ENCODE assay signal across 8 cellular contexts in genomic region chr18:811192-812122, GRCh38. TPM values are rescaled to one million over a fixed set of nuclear protein-coding genes. Genes with fewer than 3 reads are reported as not detected.
A peak's percentile ranks its signal among the peaks of the same experiment; 100 is the strongest.
DNase-seq lines count a peak whose midpoint lies in the region; ATAC-seq, FAIRE-seq and TF ChIP-seq lines count a peak whose summit lies in the region.

No MANE protein-coding gene starts in this region.

- no peak for TF ChIP-seq EP300 in K562 (IDR thresholded peaks at IDR 0.05; ENCODE audit: low read length)

- TF ChIP-seq POLR2A in K562 (conservative IDR thresholded peaks at IDR 0.05): no peak

- H3K4me1 ChIP-seq in K562 (replicated peaks in 1 of 2; ENCODE audit: control insufficient read depth in 2 of 2, insufficient read depth in 2 of 2, low read length in 2 of 2): peaks cover 37 to 42% of the 10 kb centered on the region in 2 experiments

- H3K27ac ChIP-seq in K562 (ENCODE audit: extremely low read depth, low read depth, low read length): peak overlapping the region; percentile 97

- TSS peak; percentile 39 for BruUV-seq in K562 (replicated peaks; lab: Mats Ljungman, UMichigan)

- H3K36me3 ChIP-seq in H7 (replicated peaks; ENCODE audit: control insufficient read depth, insufficient read depth, low read length) (no peaks in the 10 kb centered on the region), K562 (ENCODE audit: control insufficient read depth, insufficient read depth, low read length) (peaks cover 18% of the 10 kb centered on the region)

- H3K4me2 ChIP-seq in K562 (ENCODE audit: insufficient read depth, low read length): peak overlapping the region; percentile 89

- peak overlapping the region; percentile 93 to 94 for H3K9ac ChIP-seq in K562 (ENCODE audit: insufficient read depth in 1 of 2, low read depth in 2 of 2, low read length in 2 of 2)

- H3K4me3 ChIP-seq in H7 (ENCODE audit: insufficient read depth, low read depth, low read length): peak overlapping the region; percentile 80
- peak overlapping the region; percentile 90 for H3K4me3 ChIP-seq in K562

- no peaks in the 10 kb centered on the region for H3K9me1 ChIP-seq in K562 (ENCODE audit: control insufficient read depth, insufficient read depth, low read length)

- 0 out of 4 replicates have a peak, but pooled peaks of 1 of the 2 experiments have one; percentile 5 for TF ChIP-seq RAD21 in K562 (CRISPR knock-in tag; conservative IDR thresholded peaks at IDR 0.05 in 1 of 2, IDR thresholded peaks at IDR 0.05 in 1 of 2)

- no peak for TF ChIP-seq CTCF in K562 (IDR thresholded peaks at IDR 0.05 in 2 of 3, conservative IDR thresholded peaks at IDR 0.05 in 1 of 3; ENCODE audit: insufficient read depth in 2 of 3, low read depth in 1 of 3, low read length in 3 of 3)

- H4K20me1 ChIP-seq in K562 (replicated peaks; ENCODE audit: control insufficient read depth, insufficient read depth, low read length): peaks cover 28% of the 10 kb centered on the region

- intact Hi-C loops in K562 (cut with micrococcal nuclease): loop anchor here (2.0 kb wide), 1 partner anchor 37 kb away; no protein-coding TSS in a partner anchor

- no peaks in the 10 kb centered on the region for H3K9me3 ChIP-seq in K562 (replicated peaks; ENCODE audit: control insufficient read depth, insufficient read depth, low read depth, low read length)

- CTCF ChIA-PET in K562 (lab: Yijun Ruan, JAX; ENCODE audit: low intra/inter-chr PET ratio): interaction anchor here (0.6 kb wide), 1 partner anchor 319 kb away, joined by 3 read pairs; no protein-coding TSS in a partner anchor

- H3K27me3 ChIP-seq in H7 (ENCODE audit: control insufficient read depth, insufficient read depth, low read length) (no peaks in the 10 kb centered on the region), K562 (ENCODE audit: control insufficient read depth in 2 of 2, insufficient read depth in 2 of 2, low read length in 2 of 2) (no peaks in the 10 kb centered on the region)

- POLR2A ChIA-PET in K562 (lab: Yijun Ruan, JAX): interaction anchor here (0.7 to 1.7 kb wide), 7 partner anchors 9 to 655 kb away, joined by 3 to 6 read pairs (median 4); no protein-coding TSS in a partner anchor

- H2AFZ ChIP-seq in K562 (ENCODE audit: low read depth, low read length): peak overlapping the region; percentile 42

- peak; percentile 27 for ATAC-seq in K562

- H3K79me2 ChIP-seq in K562 (ENCODE audit: control insufficient read depth, insufficient read depth, low read length): peaks cover 92% of the 10 kb centered on the region

- under 1% methylated on average over 49 of the region's 58 CpGs for WGBS in K562 (ENCODE audit: insufficient coverage, low coverage, missing lambda C conversion rate)

- peak; percentile 36 for DNase-seq in NCI-H146 (lab: John Stamatoyannopoulos, UW)
- DNase-seq in NCI-H146 treated with DMSO at 0.1 percent for 48 hours (lab: John Stamatoyannopoulos, UW; ENCODE audit: unreplicated experiment): no peak
- no peak for DNase-seq in H7
- peak; percentile 35 for DNase-seq in M059J (ENCODE audit: low read depth)
- DNase-seq in K562 (ENCODE audit: extremely low read depth in 1 of 4, low spot score in 3 of 4): peak in 1 of 4 experiments; percentile 72
- DNase-seq in islet precursor cell: peak; percentile 82
- DNase-seq in stimulated activated CD8-positive, alpha-beta memory T cell treated with anti-CD3 and anti-CD28 coated beads, Interleukin-7, amount 100 ng/mL, for 24 hours (ENCODE audit: low read depth): peak; percentile 6
- no peak for DNase-seq in HK-2 (ENCODE audit: unreplicated experiment)

- no peak for FAIRE-seq in K562 (lab: Jason Lieb, UNC)

- in situ Hi-C loops in K562 (cut with MboI): no loop called here

TF ChIP-seq in K562, 482 proteins besides CTCF, POLR2A, EP300 and RAD21 (continues in another document):
- 0 out of 4 replicates have a peak, but pooled peaks of 1 of the 2 experiments have one; percentile 7 for TF ChIP-seq FOXK2 (conservative IDR thresholded peaks at IDR 0.05 in 1 of 2, IDR thresholded peaks at IDR 0.05 in 1 of 2; ENCODE audit: low read depth in 2 of 2)
- 0 out of 2 replicates have a peak, but pooled peaks have one; percentile 69 for TF ChIP-seq RBM15 (IDR thresholded peaks at IDR 0.05; ENCODE audit: insufficient read depth, low read length)
- no peak for TF ChIP-seq ETV6 (IDR thresholded peaks at IDR 0.05; ENCODE audit: borderline replicate concordance in 1 of 2, low read depth in 2 of 2, low read length in 1 of 2)
- no peak; the same call in 1 of the 2 replicates for TF ChIP-seq ETV6 (CRISPR knock-in tag; IDR thresholded peaks at IDR 0.05; ENCODE audit: borderline replicate concordance)
- TF ChIP-seq, protein P1, sequence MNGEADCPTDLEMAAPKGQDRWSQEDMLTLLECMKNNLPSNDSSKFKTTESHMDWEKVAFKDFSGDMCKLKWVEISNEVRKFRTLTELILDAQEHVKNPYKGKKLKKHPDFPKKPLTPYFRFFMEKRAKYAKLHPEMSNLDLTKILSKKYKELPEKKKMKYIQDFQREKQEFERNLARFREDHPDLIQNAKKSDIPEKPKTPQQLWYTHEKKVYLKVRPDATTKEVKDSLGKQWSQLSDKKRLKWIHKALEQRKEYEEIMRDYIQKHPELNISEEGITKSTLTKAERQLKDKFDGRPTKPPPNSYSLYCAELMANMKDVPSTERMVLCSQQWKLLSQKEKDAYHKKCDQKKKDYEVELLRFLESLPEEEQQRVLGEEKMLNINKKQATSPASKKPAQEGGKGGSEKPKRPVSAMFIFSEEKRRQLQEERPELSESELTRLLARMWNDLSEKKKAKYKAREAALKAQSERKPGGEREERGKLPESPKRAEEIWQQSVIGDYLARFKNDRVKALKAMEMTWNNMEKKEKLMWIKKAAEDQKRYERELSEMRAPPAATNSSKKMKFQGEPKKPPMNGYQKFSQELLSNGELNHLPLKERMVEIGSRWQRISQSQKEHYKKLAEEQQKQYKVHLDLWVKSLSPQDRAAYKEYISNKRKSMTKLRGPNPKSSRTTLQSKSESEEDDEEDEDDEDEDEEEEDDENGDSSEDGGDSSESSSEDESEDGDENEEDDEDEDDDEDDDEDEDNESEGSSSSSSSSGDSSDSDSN (IDR thresholded peaks at IDR 0.05; ENCODE audit: borderline replicate concordance in 1 of 2, low read depth in 2 of 2, low read length in 2 of 2): peak; percentile 55 to 76; a peak in 2 of 4 replicates
- 0 out of 4 replicates have a peak, but pooled peaks of 1 of the 2 experiments have one; percentile 7 for TF ChIP-seq TBL1XR1 (IDR thresholded peaks at IDR 0.05; ENCODE audit: low read length in 2 of 2)
- no peak for TF ChIP-seq ZKSCAN8 (CRISPR knock-in tag; IDR thresholded peaks at IDR 0.05)
- peak; percentile 85; the same call in 1 of the 2 replicates for TF ChIP-seq FOXK1 (CRISPR knock-in tag; IDR thresholded peaks at IDR 0.05; ENCODE audit: borderline replicate concordance)
- TF ChIP-seq SMAD1 (IDR thresholded peaks at IDR 0.05; ENCODE audit: low read depth, low read length, partially characterized antibody): peak; percentile 32
- peak; percentile 78 for TF ChIP-seq RBBP5 (IDR thresholded peaks at IDR 0.05; ENCODE audit: borderline replicate concordance, insufficient read depth, low read length, poor library complexity, severe bottlenecking)
- TF ChIP-seq CBX8 (IDR thresholded peaks at IDR 0.05; ENCODE audit: borderline replicate concordance, extremely low read depth, low read depth, low read length, poor library complexity, severe bottlenecking): no peak
- no peak for TF ChIP-seq MEF2A (IDR thresholded peaks at IDR 0.05; ENCODE audit: control insufficient read depth, low read depth, low read length)
- 0 out of 2 replicates have a peak, but pooled peaks have one; percentile 33 for TF ChIP-seq HOMEZ (CRISPR knock-in tag; IDR thresholded peaks at IDR 0.05)
- TF ChIP-seq KDM5B (IDR thresholded peaks at IDR 0.05; ENCODE audit: insufficient replicate concordance, low read depth, low read length): peak; percentile 46

RNA-seq across cellular contexts. Expression of gene YES1, which starts 0.6 kb away (rescaled TPM):
- 69.4 and 101 TPM in 2 replicates for total RNA-seq in H7 (2014; rRNA removed; shearing (Covaris generic))
- total RNA-seq in M059J (2014; rRNA removed; shearing (Covaris generic)): 127 and 160 TPM in 2 replicates
- total RNA-seq in K562 (2011; cell fraction: chromatin; rRNA removed; ENCODE audit: low replicate concordance): 86.2 and 96.5 TPM in 2 replicates
- 21.8 and 24.5 TPM in 2 replicates for total RNA-seq in K562 (2011; cell fraction: nucleolus; rRNA removed)
- 46.6 and 65.3 TPM in 2 replicates for total RNA-seq in K562 (2011; cell fraction: nucleoplasm; rRNA removed)
- total RNA-seq in K562 (2014; rRNA removed) (61.9 and 108 TPM in 2 replicates), K562 (2014; rRNA removed; fragmentation: Illumina TruSeq; extraction: Trizol) (115 and 149 TPM in 2 replicates), K562 (2015; rRNA removed; fragmentation: Illumina TruSeq; extraction: Trizol) (75.4 and 77.7 TPM in 2 replicates), K562 (2021) (90.6 and 99.4 TPM in 2 replicates)
- polyA plus RNA-seq in K562 (2011; rRNA removed) (54.6 and 59.9 TPM in 2 replicates), K562 (2014; fragmentation: Illumina TruSeq; extraction: Trizol) (70.6 and 78.9 TPM in 2 replicates), K562 (2014; fragmentation: Nextera tagmentation; extraction: Ambion mirVana) (10 to 100 TPM; 37.2 to 54.6 TPM), K562 (2014; rRNA removed) (77.8 and 112 TPM in 2 replicates)
- 31.2 and 49.4 TPM in 2 replicates for polyA plus RNA-seq in K562 (2011; cell fraction: cytosol; rRNA removed)
- polyA plus RNA-seq in K562 (2011; cell fraction: nucleus; rRNA removed): 22.9 and 25.6 TPM in 2 replicates
- 42.1 and 45.3 TPM in 2 replicates for polyA plus RNA-seq in K562 (2012)
- polyA minus RNA-seq in K562 (2011; rRNA and poly(A)+ RNA removed): 72.0 and 108 TPM in 2 replicates
- 50.5 and 77.5 TPM in 2 replicates for polyA minus RNA-seq in K562 (2011; cell fraction: cytosol; rRNA and poly(A)+ RNA removed)
- 17.6 and 34.7 TPM in 2 replicates for polyA minus RNA-seq in K562 (2011; cell fraction: nucleus; rRNA and poly(A)+ RNA removed)

Comparison
In these comparisons a context has a peak if more than half of its experiments do, and no peak if none do; other contexts are left out.
1. DNase-seq: peak in NCI-H146 (single experiment), M059J (single experiment), islet precursor cell (single experiment) and stimulated activated CD8-positive, alpha-beta memory T cell treated with anti-CD3 and anti-CD28 coated beads, Interleukin-7, amount 100 ng/mL, for 24 hours (single experiment); none in NCI-H146 treated with DMSO at 0.1 percent for 48 hours (single experiment), H7 (single experiment) and HK-2 (single experiment).